Comparison of ENCODE assay signal across 18 cellular contexts in the genomic region with DNA sequence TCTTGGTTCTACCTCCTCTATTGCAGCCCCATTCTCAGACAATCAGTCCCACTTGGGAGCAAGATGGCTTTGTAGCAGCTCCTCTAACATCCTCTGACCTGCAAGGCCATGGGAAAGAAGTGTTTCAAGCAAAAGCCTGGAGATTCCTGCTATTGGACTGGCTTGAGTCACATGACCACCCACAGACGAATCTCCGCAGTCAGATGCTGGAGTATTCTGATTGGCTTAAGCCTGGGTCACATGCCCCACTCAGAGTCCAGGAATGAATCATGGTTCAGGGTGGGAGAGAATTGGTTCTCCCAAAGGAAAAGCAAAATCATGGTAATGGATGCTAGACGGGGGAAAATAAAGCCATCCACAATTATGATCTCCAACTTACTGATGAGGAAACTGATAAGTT. TPM values are rescaled to one million over a fixed set of nuclear protein-coding genes. Genes with fewer than 3 reads are reported as not detected.
DNase-seq lines count a peak whose midpoint lies in the region; ATAC-seq, FAIRE-seq and TF ChIP-seq lines count a peak whose summit lies in the region.
"Had no signal": no experiment of that assay in that cellular context is flagged by ENCODE, and none has a peak within 500 bp of the region (broad histone marks: within the 10 kb centered on the region; RNA-seq: fewer than 3 reads in every experiment).

No MANE protein-coding gene starts in this region.

- H3K9me3 ChIP-seq in uterus: no peaks in the 10 kb centered on the region

- H3K36me3 ChIP-seq in bronchial epithelial cell (ENCODE audit: control insufficient read depth, insufficient read depth, low read length) (no peaks in the 10 kb centered on the region), uterus (no peaks in the 10 kb centered on the region)
- H3K36me3 ChIP-seq: spleen had no signal

- no peaks in the 10 kb centered on the region for H3K4me1 ChIP-seq in uterus
- H3K4me1 ChIP-seq: spleen had no signal

- ATAC-seq in GM19455 (IDR thresholded peaks at IDR 0.05; ENCODE audit: unreplicated experiment): no peak

- peaks cover 4% of the 10 kb centered on the region for H3K27me3 ChIP-seq in bronchial epithelial cell (ENCODE audit: control insufficient read depth, insufficient read depth, low read length)
- H3K27me3 ChIP-seq in uterus: peaks cover 0 to 4% of the 10 kb centered on the region in 2 donors

- intact Hi-C loops in uterus (cut with DNase I; ENCODE audit: low total_unique reads): no loop called here

- DNase-seq in A172 (ENCODE audit: low spot score): peak; percentile 44
- DNase-seq in ELR (ENCODE audit: low read depth): peak; percentile 39
- peak; percentile 36 for DNase-seq in NCI-H226
- DNase-seq in bronchial epithelial cell (ENCODE audit: low read depth): peak; percentile 8
- no peak for DNase-seq in uterus
- DNase-seq in LoVo (ENCODE audit: low spot score): no peak
- DNase-seq in NCI-H510A treated with DMSO at 0.1 percent for 48 hours (lab: John Stamatoyannopoulos, UW): no peak
- DNase-seq: activated CD8-positive, alpha-beta memory T cell treated with anti-CD3 and anti-CD28 coated beads for 24 hours; CD4-positive, alpha-beta T cell; DMS79; head of caudate nucleus; NCI-H1694; NCI-H446; SIG-M5; spleen had no signal

- no peak overlapping the region for H3K27ac ChIP-seq in uterus
- H3K27ac ChIP-seq: spleen had no signal

- no peak overlapping the region for H3K4me3 ChIP-seq in bronchial epithelial cell (ENCODE audit: low read depth, low read length)
- no peak overlapping the region for H3K4me3 ChIP-seq in uterus
- H3K4me3 ChIP-seq: spleen had no signal

- TF ChIP-seq CTCF in bronchial epithelial cell (IDR thresholded peaks at IDR 0.05; ENCODE audit: insufficient read depth, low read length, severe bottlenecking) (no peak), uterus (IDR thresholded peaks at IDR 0.05) (no peak)

- TF ChIP-seq POLR2A in uterus (IDR thresholded peaks at IDR 0.05): no peak

- no peak for FAIRE-seq in bronchial epithelial cell (lab: Jason Lieb, UNC)

RNA-seq across cellular contexts. Expression of a gene that starts 22.6 kb away (rescaled TPM):
- total RNA-seq in A172 (2014; rRNA removed; shearing (Covaris generic)): 1.8 and 2.9 TPM in 2 replicates
- total RNA-seq in bronchial epithelial cell: under 0.01 TPM in 1 of 2 replicates, not detected in the other
- total RNA-seq in uterus: not detected
- total RNA-seq: CD4-positive, alpha-beta T cell; liver; urinary bladder had no signal

Comparison
In these comparisons a context has a peak if more than half of its experiments do, and no peak if none do; other contexts are left out.
1. DNase-seq: peak in A172 (single experiment), ELR (single experiment), NCI-H226 (single experiment) and bronchial epithelial cell (single experiment); none in uterus (0 of 2), LoVo (single experiment) and NCI-H510A treated with DMSO at 0.1 percent for 48 hours (single experiment).